Comparison of ENCODE assay signal across 29 cellular contexts in the genomic region with DNA sequence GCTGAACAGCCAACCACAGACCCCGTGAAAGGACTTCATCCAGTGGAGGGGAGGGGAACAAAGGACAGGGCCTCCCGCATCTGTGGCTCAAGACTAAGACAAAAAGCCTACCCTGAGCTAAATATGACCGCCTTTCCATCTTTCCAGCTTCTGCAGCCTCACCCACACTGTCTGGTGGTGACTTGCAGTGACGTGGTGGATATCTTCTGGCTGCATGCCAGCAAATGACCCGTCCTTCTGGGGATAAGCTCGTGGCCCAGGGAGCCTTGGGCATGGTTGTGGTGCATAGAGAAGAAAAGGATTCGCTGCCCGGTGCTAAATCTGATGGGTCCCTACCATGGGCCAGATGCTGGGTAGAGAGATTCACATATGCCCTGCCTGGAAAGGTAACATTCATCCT. TPM values are rescaled to one million over a fixed set of nuclear protein-coding genes. Genes with fewer than 3 reads are reported as not detected.
DNase-seq lines count a peak whose midpoint lies in the region; ATAC-seq, FAIRE-seq and TF ChIP-seq lines count a peak whose summit lies in the region.
"Had no signal": no experiment of that assay in that cellular context is flagged by ENCODE, and none has a peak within 500 bp of the region (broad histone marks: within the 10 kb centered on the region; RNA-seq: fewer than 3 reads in every experiment).

No MANE protein-coding gene starts in this region.

- no peak overlapping the region for H3K18ac ChIP-seq in trophoblast cell (ENCODE audit: low read length)

- no peak overlapping the region for H2BK5ac ChIP-seq in trophoblast cell (ENCODE audit: low read depth, low read length, poor library complexity)

- H2BK120ac ChIP-seq in trophoblast cell (ENCODE audit: insufficient read depth, low read length, poor library complexity), result no peak overlapping the region

- no peak overlapping the region for H3K4me3 ChIP-seq in trophoblast cell (ENCODE audit: low read depth, low read length)
- H3K4me3 ChIP-seq: adrenal gland, dorsolateral prefrontal cortex, GM23338, neural progenitor cell, smooth muscle cell, tibial nerve had no signal

- no peak overlapping the region for H2AFZ ChIP-seq in trophoblast cell (ENCODE audit: insufficient read depth, low read length, poor library complexity)
- H2AFZ ChIP-seq: GM23338, neural progenitor cell had no signal

- no peak overlapping the region for H3K4ac ChIP-seq in trophoblast cell (ENCODE audit: low read depth, low read length)

- peak overlapping the region; percentile 17 for H3K14ac ChIP-seq in trophoblast cell (ENCODE audit: low read length)

- peak; percentile 15 for FAIRE-seq in H54 (lab: Jason Lieb, UNC)
- FAIRE-seq: endothelial cell of umbilical vein, frontal cortex, GM19239, keratinocyte had no signal

- no peaks in the 10 kb centered on the region for H3K79me1 ChIP-seq in trophoblast cell (ENCODE audit: low read length)

- peaks cover 15 to 17% of the 10 kb centered on the region in 2 experiments for H3K4me1 ChIP-seq in trophoblast cell (ENCODE audit: control insufficient read depth in 1 of 2, insufficient read depth in 2 of 2, low read length in 2 of 2)
- H3K4me1 ChIP-seq: adrenal gland, neural progenitor cell, tibial nerve had no signal

- no peak overlapping the region for H3K4me3 Mint-ChIP-seq in activated naive CD4-positive, alpha-beta T cell treated with anti-CD3 and anti-CD28 coated beads for 36 hours
- H3K4me3 Mint-ChIP-seq: activated CD4-positive, alpha-beta memory T cell treated with anti-CD3 and anti-CD28 coated beads, Interleukin-2, amount 10 ng/mL, durations not matched to agents 7 days and 5 days; GM23338 had no signal

- no peak overlapping the region for H3K9ac ChIP-seq in trophoblast cell (ENCODE audit: low read length)
- H3K9ac ChIP-seq: neural progenitor cell had no signal

- no peak overlapping the region for H3K27ac Mint-ChIP-seq in activated naive CD4-positive, alpha-beta T cell treated with anti-CD3 and anti-CD28 coated beads for 36 hours
- H3K27ac Mint-ChIP-seq: activated CD4-positive, alpha-beta memory T cell treated with anti-CD3 and anti-CD28 coated beads, Interleukin-2, amount 10 ng/mL, durations not matched to agents 7 days and 5 days; GM23338; neural progenitor cell had no signal

- no peak overlapping the region for H2AK5ac ChIP-seq in trophoblast cell (ENCODE audit: low read length)

- no peaks in the 10 kb centered on the region for H3K4me1 Mint-ChIP-seq in activated naive CD4-positive, alpha-beta T cell treated with anti-CD3 and anti-CD28 coated beads for 36 hours (ENCODE audit: low read depth)
- H3K4me1 Mint-ChIP-seq: activated CD4-positive, alpha-beta memory T cell treated with anti-CD3 and anti-CD28 coated beads, Interleukin-2, amount 10 ng/mL, durations not matched to agents 7 days and 5 days; neural progenitor cell had no signal

- no peaks in the 10 kb centered on the region for H3K36me3 Mint-ChIP-seq in activated naive CD4-positive, alpha-beta T cell treated with anti-CD3 and anti-CD28 coated beads for 36 hours (ENCODE audit: low read depth)
- H3K36me3 Mint-ChIP-seq: neural progenitor cell had no signal

- no peak overlapping the region for H3K27ac ChIP-seq in trophoblast cell (ENCODE audit: low read depth, low read length)
- H3K27ac ChIP-seq: adrenal gland, dorsolateral prefrontal cortex, neural progenitor cell, tibial nerve had no signal

- intact Hi-C loops in activated naive CD4-positive, alpha-beta T cell treated with anti-CD3 and anti-CD28 coated beads for 36 hours (cut with micrococcal nuclease), result no loop called here

- CTCF ChIA-PET in activated naive CD4-positive, alpha-beta T cell treated with anti-CD3 and anti-CD28 coated beads for 36 hours (lab: Charles Lee), result no interaction called here

- no peak overlapping the region for H3K4me2 ChIP-seq in trophoblast cell (ENCODE audit: low read length)
- H3K4me2 ChIP-seq: GM23338, neural progenitor cell, smooth muscle cell had no signal

- H3K27me3 ChIP-seq in trophoblast cell (ENCODE audit: insufficient read depth, low read length), result no peaks in the 10 kb centered on the region
- H3K27me3 ChIP-seq: adrenal gland, dorsolateral prefrontal cortex, neural progenitor cell, tibial nerve had no signal

- H4K91ac ChIP-seq in trophoblast cell (ENCODE audit: low read depth, low read length), result no peak overlapping the region

- WGBS in trophoblast cell (ENCODE audit: extremely low coverage, insufficient coverage, insufficient read length), result no CpG with 5 or more reads among the region's 8 CpGs

- H3K79me2 ChIP-seq in trophoblast cell (ENCODE audit: control insufficient read depth, insufficient read depth, low read length, poor library complexity), result peaks cover 2% of the 10 kb centered on the region

- no peak overlapping the region for H3K23ac ChIP-seq in trophoblast cell (ENCODE audit: low read length)

- no peak for ATAC-seq in HG03342 (IDR thresholded peaks at IDR 0.05; ENCODE audit: unreplicated experiment)
- ATAC-seq: GM23338; stimulated activated naive CD8-positive, alpha-beta T cell treated with anti-CD3 and anti-CD28 coated beads, Interleukin-15, Interleukin-2, amounts not matched to agents 100 U/mL and 50 U/mL, for 24 hours had no signal

- peak; percentile 53 for DNase-seq in H54 (ENCODE audit: insufficient read length, low spot score)
- peak; percentile 34 for DNase-seq in OCI-M1 (lab: John Stamatoyannopoulos, UW)
- DNase-seq in dermis blood vessel endothelial cell, result peak; percentile 25
- DNase-seq in trophoblast cell, result no peak
- no peak for DNase-seq in NOMO-1 (lab: John Stamatoyannopoulos, UW; ENCODE audit: unreplicated experiment in 2 of 2)
- DNase-seq in activated naive CD4-positive, alpha-beta T cell treated with anti-CD3 and anti-CD28 coated beads for 36 hours, result no peak
- no peak for DNase-seq in central memory CD4-positive, alpha-beta T cell
- DNase-seq: activated CD4-positive, alpha-beta memory T cell treated with anti-CD3 and anti-CD28 coated beads, Interleukin-2, amount 10 ng/mL, durations not matched to agents 7 days and 5 days; activated gamma-delta T cell treated with Interleukin-2 at 50 U/mL for 16 hours; dorsolateral prefrontal cortex; NCI-H1694 treated with DMSO at 0.1 percent for 48 hours; NCI-H2171 treated with DMSO at 0.1 percent for 48 hours; NCI-H526 treated with DMSO at 0.1 percent for 48 hours; Right ventricle myocardium superior; stimulated activated CD4-positive, alpha-beta T cell treated with anti-CD3 and anti-CD28 coated beads, Interleukin-4, amount 100 ng/mL, for 1 hour; stimulated activated naive CD8-positive, alpha-beta T cell treated with anti-CD3 and anti-CD28 coated beads, Interleukin-15, Interleukin-2, amounts not matched to agents 100 U/mL and 50 U/mL, for 24 hours; SW 1271 had no signal

- no peaks in the 10 kb centered on the region for H3K27me3 Mint-ChIP-seq in activated naive CD4-positive, alpha-beta T cell treated with anti-CD3 and anti-CD28 coated beads for 36 hours (ENCODE audit: low read depth)

- no peak overlapping the region for H4K12ac ChIP-seq in trophoblast cell (ENCODE audit: low read depth, low read length)

- no peaks in the 10 kb centered on the region for H3K9me3 Mint-ChIP-seq in activated naive CD4-positive, alpha-beta T cell treated with anti-CD3 and anti-CD28 coated beads for 36 hours
- H3K9me3 Mint-ChIP-seq: activated CD4-positive, alpha-beta memory T cell treated with anti-CD3 and anti-CD28 coated beads, Interleukin-2, amount 10 ng/mL, durations not matched to agents 7 days and 5 days; GM23338 had no signal

- no peaks in the 10 kb centered on the region for H3K36me3 ChIP-seq in trophoblast cell (ENCODE audit: control insufficient read depth in 1 of 2, insufficient read depth in 2 of 2, low read length in 2 of 2)
- H3K36me3 ChIP-seq: adrenal gland, neural progenitor cell, tibial nerve had no signal

- no peak for TF ChIP-seq POLR2A in H54 (IDR thresholded peaks at IDR 0.05; ENCODE audit: low read depth, low read length)

- no peaks in the 10 kb centered on the region for H3K9me3 ChIP-seq in trophoblast cell (ENCODE audit: insufficient read depth, low read depth, low read length)
- H3K9me3 ChIP-seq: adrenal gland had no signal

- peak overlapping the region; percentile 5 for H2BK12ac ChIP-seq in trophoblast cell (ENCODE audit: low read length)

- H4K8ac ChIP-seq in trophoblast cell (ENCODE audit: low read depth, low read length), result no peak overlapping the region

RNA-seq across cellular contexts. Expression of a gene that starts 8.7 kb away (rescaled TPM):
- total RNA-seq in dermis blood vessel endothelial cell, result 0.17 and 0.33 TPM in 2 replicates
- polyA plus RNA-seq in trophoblast cell (2013), result 0.21 and 0.26 TPM in 2 replicates
- under 1 TPM in 1 of 2 experiments, not detected in 1; 0.12 TPM for total RNA-seq in activated naive CD4-positive, alpha-beta T cell treated with anti-CD3 and anti-CD28 coated beads for 36 hours
- total RNA-seq: lung microvascular endothelial cell, Right ventricle myocardium superior, smooth muscle cell had no signal

RNA-seq across cellular contexts. Expression of a gene that starts 10.7 kb away (rescaled TPM):
- not detected in 2 replicates for total RNA-seq in dermis blood vessel endothelial cell
- 0.04 TPM in 1 of 2 replicates, not detected in the other for polyA plus RNA-seq in trophoblast cell (2013)
- total RNA-seq in activated naive CD4-positive, alpha-beta T cell treated with anti-CD3 and anti-CD28 coated beads for 36 hours, result not detected
- total RNA-seq: activated CD4-positive, alpha-beta memory T cell treated with anti-CD3 and anti-CD28 coated beads, Interleukin-2, amount 10 ng/mL, durations not matched to agents 7 days and 5 days; adrenal gland; cardiac septum; dorsolateral prefrontal cortex; endothelial cell of umbilical vein; frontal cortex; GM23338; lung microvascular endothelial cell; Right ventricle myocardium superior; tibial nerve had no signal
- polyA plus RNA-seq: adrenal gland, endothelial cell of umbilical vein, GM23338, keratinocyte, smooth muscle cell had no signal

RNA-seq across cellular contexts. Expression of a gene that starts 38.4 kb away (rescaled TPM):
- 45.3 and 45.7 TPM in 2 replicates for total RNA-seq in dermis blood vessel endothelial cell
- polyA plus RNA-seq in trophoblast cell (2013), result 6.1 and 6.2 TPM in 2 replicates
- total RNA-seq in activated naive CD4-positive, alpha-beta T cell treated with anti-CD3 and anti-CD28 coated beads for 36 hours, result 10 to 100 TPM; 50.9 to 51.0 TPM

Comparison
In these comparisons a context has a peak if more than half of its experiments do, and no peak if none do; other contexts are left out.
1. DNase-seq: peak in H54 (single experiment), OCI-M1 (single experiment) and dermis blood vessel endothelial cell (single experiment); none in trophoblast cell (0 of 2), NOMO-1 (0 of 2), activated naive CD4-positive, alpha-beta T cell treated with anti-CD3 and anti-CD28 coated beads for 36 hours (single experiment) and central memory CD4-positive, alpha-beta T cell (single experiment).